3 cellular contexts compared by ENCODE assay signal in genomic region chr22:19759459-19759993, GRCh38.
TF ChIP-seq lines count a peak whose summit lies in the region.

No MANE protein-coding gene starts in this region.

TF ChIP-seq in SK-N-SH, 30 proteins besides CTCF, POLR2A, EP300 and RAD21:
- no peak for TF ChIP-seq TCF12 (IDR thresholded peaks at IDR 0.05)
- TF ChIP-seq MEF2A (IDR thresholded peaks at IDR 0.05; ENCODE audit: borderline replicate concordance, low read depth) = no peak
- no peak for TF ChIP-seq NRF1 (IDR thresholded peaks at IDR 0.05; ENCODE audit: low read depth, low read length)
- no peak for TF ChIP-seq FOXM1 (IDR thresholded peaks at IDR 0.05; ENCODE audit: low read depth)
- no peak for TF ChIP-seq IRF3 (IDR thresholded peaks at IDR 0.05; ENCODE audit: low read depth, low read length)
- no peak for TF ChIP-seq USF1 (IDR thresholded peaks at IDR 0.05; ENCODE audit: borderline replicate concordance, low read depth)

TF ChIP-seq in SK-N-SH treated with all-trans-retinoic acid at 6 μM for 48 hours, 23 proteins besides CTCF, POLR2A, EP300 and RAD21:
- TF ChIP-seq ESRRG (CRISPR knock-in tag; IDR thresholded peaks at IDR 0.05) (no peak), ZNF565 (CRISPR knock-in tag; conservative IDR thresholded peaks at IDR 0.05; ENCODE audit: low read depth) (no peak), TSHZ2 (CRISPR knock-in tag; IDR thresholded peaks at IDR 0.05) (no peak), PPARA (CRISPR knock-in tag; IDR thresholded peaks at IDR 0.05; ENCODE audit: borderline replicate concordance) (no peak), CSDC2 (CRISPR knock-in tag; IDR thresholded peaks at IDR 0.05) (no peak), TOX (CRISPR knock-in tag; IDR thresholded peaks at IDR 0.05; ENCODE audit: borderline replicate concordance) (no peak), GLIS3 (CRISPR knock-in tag; IDR thresholded peaks at IDR 0.05) (no peak), ISL1 (CRISPR knock-in tag; IDR thresholded peaks at IDR 0.05) (no peak), ZFP30 (CRISPR knock-in tag; IDR thresholded peaks at IDR 0.05) (no peak), PATZ1 (CRISPR knock-in tag; IDR thresholded peaks at IDR 0.05; ENCODE audit: borderline replicate concordance) (no peak), RARB (CRISPR knock-in tag; IDR thresholded peaks at IDR 0.05) (no peak), ARNTL (CRISPR knock-in tag; IDR thresholded peaks at IDR 0.05; ENCODE audit: borderline replicate concordance, low read depth) (no peak), BACH2 (CRISPR knock-in tag; IDR thresholded peaks at IDR 0.05; ENCODE audit: borderline replicate concordance) (no peak), POU6F1 (CRISPR knock-in tag; IDR thresholded peaks at IDR 0.05; ENCODE audit: borderline replicate concordance, low read depth) (no peak), ZNF8 (CRISPR knock-in tag; IDR thresholded peaks at IDR 0.05) (no peak), CSRNP3 (CRISPR knock-in tag; IDR thresholded peaks at IDR 0.05) (no peak), TCF4 (CRISPR knock-in tag; IDR thresholded peaks at IDR 0.05; ENCODE audit: borderline replicate concordance) (no peak), ZNF70 (CRISPR knock-in tag; IDR thresholded peaks at IDR 0.05) (no peak), ZFP3 (CRISPR knock-in tag; IDR thresholded peaks at IDR 0.05) (no peak)

TF ChIP-seq in H1, 55 proteins besides CTCF, POLR2A, EP300 and RAD21 (continues in another document):
- TF ChIP-seq MAX (IDR thresholded peaks at IDR 0.05) (no peak), E2F6 (IDR thresholded peaks at IDR 0.05) (no peak), SAP30 (IDR thresholded peaks at IDR 0.05; ENCODE audit: insufficient read depth, insufficient replicate concordance, low read length) (no peak), ZNF274 (IDR thresholded peaks at IDR 0.05; ENCODE audit: borderline replicate concordance, extremely low read depth, low read length) (no peak), YY1 (IDR thresholded peaks at IDR 0.05; ENCODE audit: low read depth, low read length) (no peak), ATF2 (IDR thresholded peaks at IDR 0.05; ENCODE audit: low read length) (no peak), TCF12 (IDR thresholded peaks at IDR 0.05; ENCODE audit: low read depth, low read length) (no peak), SIX5 (IDR thresholded peaks at IDR 0.05; ENCODE audit: low read depth, low read length) (no peak), SIRT6 (IDR thresholded peaks at IDR 0.05; ENCODE audit: low read length) (no peak), RXRA (IDR thresholded peaks at IDR 0.05; ENCODE audit: insufficient read depth, low read depth, low read length) (no peak), CHD7 (IDR thresholded peaks at IDR 0.05; ENCODE audit: insufficient replicate concordance, low read length) (no peak), KDM1A (IDR thresholded peaks at IDR 0.05; ENCODE audit: borderline replicate concordance, low read length) (no peak), PHF8 (conservative IDR thresholded peaks at IDR 0.05; ENCODE audit: low read depth, low read length) (no peak), EZH2 (IDR thresholded peaks at IDR 0.05; ENCODE audit: low read depth, low read length, severe bottlenecking) (peak; percentile 97), KDM4A (IDR thresholded peaks at IDR 0.05; ENCODE audit: low read depth, low read length, severe bottlenecking) (no peak), JUN (IDR thresholded peaks at IDR 0.05; ENCODE audit: low read depth, low read length) (no peak), CTBP2 (IDR thresholded peaks at IDR 0.05; ENCODE audit: borderline replicate concordance, insufficient read depth, insufficient read length, low read length) (peak; percentile 30), SP2 (IDR thresholded peaks at IDR 0.05; ENCODE audit: low read length) (no peak), FOSL1 (IDR thresholded peaks at IDR 0.05; ENCODE audit: insufficient read depth, low read depth, low read length) (no peak), CEBPB (IDR thresholded peaks at IDR 0.05; ENCODE audit: low read depth, low read length) (no peak), NRF1 (IDR thresholded peaks at IDR 0.05; ENCODE audit: low read depth, low read length) (no peak), POLR2AphosphoS5 (IDR thresholded peaks at IDR 0.05; ENCODE audit: low read depth, low read length) (no peak), KDM5A (IDR thresholded peaks at IDR 0.05; ENCODE audit: low read length) (no peak), USF2 (IDR thresholded peaks at IDR 0.05; ENCODE audit: low read length) (no peak), CREB1 (IDR thresholded peaks at IDR 0.05) (no peak), TEAD4 (IDR thresholded peaks at IDR 0.05; ENCODE audit: low read depth, low read length) (no peak), SP1 (IDR thresholded peaks at IDR 0.05; ENCODE audit: low read depth, low read length) (no peak), GABPA (IDR thresholded peaks at IDR 0.05; ENCODE audit: borderline replicate concordance, insufficient read depth, low read length) (peak; percentile 27; the same call in 1 of the 2 replicates), TAF1 (IDR thresholded peaks at IDR 0.05; ENCODE audit: low read depth, low read length) (no peak), NANOG (IDR thresholded peaks at IDR 0.05; ENCODE audit: insufficient read depth, low read depth, low read length, poor library complexity, severe bottlenecking) (no peak), SIN3A (conservative IDR thresholded peaks at IDR 0.05 in 1 of 2, IDR thresholded peaks at IDR 0.05 in 1 of 2; ENCODE audit: low read depth in 1 of 2, low read length in 2 of 2) (no peak), RBBP5 (IDR thresholded peaks at IDR 0.05; ENCODE audit: borderline replicate concordance, low read depth, low read length) (no peak), BACH1 (IDR thresholded peaks at IDR 0.05; ENCODE audit: low read length) (no peak), HDAC6 (IDR thresholded peaks at IDR 0.05; ENCODE audit: low read depth, low read length) (no peak), HDAC2 (IDR thresholded peaks at IDR 0.05; ENCODE audit: borderline replicate concordance in 1 of 2, low read depth in 2 of 2, low read length in 2 of 2) (no peak), JUND (IDR thresholded peaks at IDR 0.05; ENCODE audit: low read length) (no peak), MAFK (IDR thresholded peaks at IDR 0.05; ENCODE audit: low read depth, low read length) (no peak), TAF7 (optimal IDR thresholded peaks at IDR 0.05; ENCODE audit: borderline replicate concordance, low read depth, low read length) (no peak), ASH2L (IDR thresholded peaks at IDR 0.05; ENCODE audit: low read length) (no peak), CHD1 (IDR thresholded peaks at IDR 0.05; ENCODE audit: low read depth, low read length) (no peak), RFX5 (IDR thresholded peaks at IDR 0.05; ENCODE audit: borderline replicate concordance, low read depth, low read length) (no peak), SP4 (IDR thresholded peaks at IDR 0.05; ENCODE audit: low read length) (no peak), TBP (IDR thresholded peaks at IDR 0.05; ENCODE audit: low read depth, low read length) (peak; percentile 25; the same call in 1 of the 2 replicates), CBX5 (IDR thresholded peaks at IDR 0.05; ENCODE audit: low read depth, low read length) (no peak), CHD2 (IDR thresholded peaks at IDR 0.05; ENCODE audit: low read length) (no peak), EGR1 (IDR thresholded peaks at IDR 0.05; ENCODE audit: borderline replicate concordance, low read depth, low read length) (no peak), ATF3 (IDR thresholded peaks at IDR 0.05; ENCODE audit: insufficient read depth, low read depth, low read length) (no peak), BCL11A (IDR thresholded peaks at IDR 0.05; ENCODE audit: low read depth in 2 of 2, low read length in 2 of 2) (no peak), GTF2F1 (IDR thresholded peaks at IDR 0.05; ENCODE audit: borderline replicate concordance, low read depth, low read length) (no peak), SRF (IDR thresholded peaks at IDR 0.05; ENCODE audit: low read depth, low read length) (no peak)
